ENCODE assay signal across 31 cellular contexts in the genomic region with DNA sequence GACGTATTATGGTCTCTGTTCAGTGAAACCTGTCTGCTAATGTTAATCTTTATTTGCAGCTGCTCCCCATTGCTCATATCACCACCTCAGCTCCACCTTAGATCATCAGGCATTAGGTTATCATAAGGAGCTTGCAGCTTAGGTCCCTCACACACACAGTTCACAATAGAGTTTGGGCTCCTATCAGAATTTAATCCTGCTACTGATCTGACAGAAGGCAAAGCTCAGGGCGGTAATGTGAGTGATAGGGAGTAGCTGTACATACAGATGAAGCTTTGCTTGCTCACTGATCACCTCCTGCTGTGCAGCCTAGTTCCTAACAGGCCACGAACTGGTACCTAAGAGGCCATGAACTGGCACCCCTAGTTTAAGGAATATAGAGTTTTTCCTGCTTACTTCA.
"Had no signal": no experiment of that assay in that cellular context is flagged by ENCODE, and none has a peak within 500 bp of the region (broad histone marks: within the 10 kb centered on the region; RNA-seq: fewer than 3 reads in every experiment).

No MANE protein-coding gene starts in this region.

- H3K9ac ChIP-seq: KMS-11 had no signal

- H3K27me3 ChIP-seq: adrenal gland, SJCRH30 had no signal

- H3K27ac Mint-ChIP-seq: activated B cell treated with CpG ODN at 0.5 μM for 24 hours; activated CD4-positive, alpha-beta memory T cell treated with anti-CD3 and anti-CD28 coated beads for 36 hours; activated naive CD4-positive, alpha-beta T cell treated with anti-CD3 and anti-CD28 coated beads for 36 hours; activated naive CD4-positive, alpha-beta T cell treated with anti-CD3 and anti-CD28 coated beads, Interleukin-2, amount 50 U/mL, for 72 hours; activated T-helper 1 cell treated with anti-CD3 and anti-CD28 coated beads, Interleukin-12 subunit alpha, Interleukin-12 subunit beta, Interleukin-2, Interleukin-4 antibody, amounts not matched to agents 30 ng/mL and 10 ng/mL and 1 ng/mL, durations not matched to agents 14 hours and 24 hours and 36 hours; brain had no signal

- H3K4me1 ChIP-seq: adrenal gland, SJCRH30 had no signal

- ATAC-seq: activated naive CD4-positive, alpha-beta T cell treated with anti-CD3 and anti-CD28 coated beads, Interleukin-2, amount 50 U/mL, for 72 hours; activated T-cell treated with anti-CD3 and anti-CD28 coated beads, Interleukin-2, amount 50 U/mL, for 4 hours; Panc1 had no signal

- DNase-seq: activated B cell treated with CpG ODN at 0.5 μM for 24 hours; activated CD4-positive, alpha-beta memory T cell treated with anti-CD3 and anti-CD28 coated beads for 36 hours; activated CD4-positive, alpha-beta T cell treated with anti-CD3 and anti-CD28 coated beads for 4 hours; activated CD4-positive, alpha-beta T cell treated with anti-CD3 and anti-CD28 coated beads, Interleukin-2, amount 50 U/mL, for 1 hour; activated CD4-positive, CD25-positive, alpha-beta regulatory T cell treated with anti-CD3 and anti-CD28 coated beads, Interleukin-2, amount 50 U/mL, for 72 hours; activated CD8-positive, alpha-beta memory T cell treated with anti-CD3 and anti-CD28 coated beads, Interleukin-2, amount 50 U/mL, for 4 hours; activated gamma-delta T cell treated with Interleukin-2 at 50 U/mL for 16 hours; activated naive CD4-positive, alpha-beta T cell treated with anti-CD3 and anti-CD28 coated beads for 36 hours; activated T-cell treated with anti-CD3 and anti-CD28 coated beads for 4 hours; activated T-cell treated with anti-CD3 and anti-CD28 coated beads, Interleukin-2, amount 50 U/mL, for 4 hours; adrenal gland; central memory CD4-positive, alpha-beta T cell; MM.1S; MV-4-11; NCI-H1092; NCI-H1436 treated with DMSO at 0.1 percent for 48 hours; NCI-H187; NCI-H2029 treated with DMSO at 0.1 percent for 48 hours; NCI-H2107; NCI-H226; NCI-H526 treated with DMSO at 0.1 percent for 48 hours; NCI-H774; SHP77; SJCRH30; T1000 had no signal

- H3K9me3 ChIP-seq: adrenal gland, SJCRH30 had no signal

- H3K36me3 ChIP-seq: adrenal gland, SJCRH30 had no signal

- H3K27me3 Mint-ChIP-seq: activated B cell treated with CpG ODN at 0.5 μM for 24 hours; activated CD4-positive, alpha-beta memory T cell treated with anti-CD3 and anti-CD28 coated beads for 36 hours; brain had no signal

- H3K4me3 Mint-ChIP-seq: activated B cell treated with CpG ODN at 0.5 μM for 24 hours; activated CD4-positive, alpha-beta memory T cell treated with anti-CD3 and anti-CD28 coated beads for 36 hours; activated naive CD4-positive, alpha-beta T cell treated with anti-CD3 and anti-CD28 coated beads for 36 hours; activated T-cell treated with anti-CD3 and anti-CD28 coated beads, Interleukin-2, amount 50 U/mL, for 4 hours; activated T-helper 1 cell treated with anti-CD3 and anti-CD28 coated beads, Interleukin-12 subunit alpha, Interleukin-12 subunit beta, Interleukin-2, Interleukin-4 antibody, amounts not matched to agents 30 ng/mL and 10 ng/mL and 1 ng/mL, durations not matched to agents 14 hours and 24 hours and 36 hours; brain had no signal

- H3K4me1 Mint-ChIP-seq: activated B cell treated with CpG ODN at 0.5 μM for 24 hours had no signal

- H3K4me3 ChIP-seq: adrenal gland, SJCRH30, SK-N-MC had no signal

- H3K36me3 Mint-ChIP-seq: activated CD4-positive, alpha-beta memory T cell treated with anti-CD3 and anti-CD28 coated beads for 36 hours; brain had no signal

- H3K27ac ChIP-seq: adrenal gland, KMS-11, SJCRH30, SK-N-MC had no signal
